Comparison of ENCODE assay signal across 14 cellular contexts in the genomic region with DNA sequence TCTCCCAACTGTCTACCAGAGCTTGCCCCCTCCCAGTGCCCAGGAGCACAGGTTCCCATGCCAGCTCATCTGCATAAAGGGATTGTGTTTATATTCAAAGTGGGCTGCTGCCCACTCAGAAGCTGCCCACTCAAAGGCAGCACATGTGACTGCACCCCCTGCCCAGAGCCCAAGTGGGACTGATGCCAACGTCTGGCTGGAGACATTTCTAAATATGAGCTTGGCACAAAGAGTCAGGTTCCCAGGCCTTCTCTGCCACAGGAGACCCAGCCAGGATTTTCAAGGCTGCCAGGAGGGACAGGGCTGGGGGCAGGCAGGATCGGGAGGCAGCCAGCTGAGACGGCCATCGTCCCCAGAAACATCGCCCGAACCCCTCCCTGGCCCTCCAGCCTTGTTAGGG.
DNase-seq lines count a peak whose midpoint lies in the region; ATAC-seq and TF ChIP-seq lines count a peak whose summit lies in the region.
"Had no signal": no experiment of that assay in that cellular context is flagged by ENCODE, and none has a peak within 500 bp of the region (broad histone marks: within the 10 kb centered on the region; RNA-seq: fewer than 3 reads in every experiment).

No MANE protein-coding gene starts in this region.

- no peak overlapping the region for H3K27ac Mint-ChIP-seq in activated CD4-positive, alpha-beta T cell treated with anti-CD3 and anti-CD28 coated beads, Interleukin-2, amount 10 ng/mL, durations not matched to agents 7 days and 5 days
- H3K27ac Mint-ChIP-seq: CD8-positive, alpha-beta T cell; stimulated activated naive CD8-positive, alpha-beta T cell treated with anti-CD3 and anti-CD28 coated beads, Interleukin-15, amount 100 ng/mL, for 72 hours had no signal

- H3K4me1 ChIP-seq in heart right ventricle (peaks cover 0 to 43% (median 9%) of the 10 kb centered on the region in 9 donors), stomach (peaks cover 0 to 36% (median 3%) of the 10 kb centered on the region in 4 donors)

- peaks cover 6% of the 10 kb centered on the region for H3K27me3 Mint-ChIP-seq in activated CD4-positive, alpha-beta T cell treated with anti-CD3 and anti-CD28 coated beads, Interleukin-2, amount 10 ng/mL, durations not matched to agents 7 days and 5 days
- H3K27me3 Mint-ChIP-seq: stimulated activated naive CD8-positive, alpha-beta T cell treated with anti-CD3 and anti-CD28 coated beads, Interleukin-15, amount 100 ng/mL, for 72 hours had no signal

- no peaks in the 10 kb centered on the region for H3K27me3 ChIP-seq in heart right ventricle
- no peaks in the 10 kb centered on the region for H3K27me3 ChIP-seq in stomach
- H3K27me3 ChIP-seq: right lobe of liver had no signal

- no peak overlapping the region for H3K4me3 Mint-ChIP-seq in activated CD4-positive, alpha-beta T cell treated with anti-CD3 and anti-CD28 coated beads, Interleukin-2, amount 10 ng/mL, durations not matched to agents 7 days and 5 days
- H3K4me3 Mint-ChIP-seq: CD8-positive, alpha-beta T cell; stimulated activated naive CD8-positive, alpha-beta T cell treated with anti-CD3 and anti-CD28 coated beads, Interleukin-15, amount 100 ng/mL, for 72 hours had no signal

- no peak for TF ChIP-seq EP300 in stomach (IDR thresholded peaks at IDR 0.05)

- no peaks in the 10 kb centered on the region for H3K36me3 Mint-ChIP-seq in activated CD4-positive, alpha-beta T cell treated with anti-CD3 and anti-CD28 coated beads, Interleukin-2, amount 10 ng/mL, durations not matched to agents 7 days and 5 days (ENCODE audit: low read depth)
- H3K36me3 Mint-ChIP-seq: CD8-positive, alpha-beta T cell had no signal

- H3K27ac ChIP-seq in heart right ventricle: peak overlapping the region in 4 of 10 donors; percentile 20 to 64 (median 44)
- peak overlapping the region in 3 of 5 donors; percentile 10 to 48 (median 37) for H3K27ac ChIP-seq in stomach
- H3K27ac ChIP-seq: right lobe of liver had no signal

- no peak for TF ChIP-seq POLR2A in stomach (IDR thresholded peaks at IDR 0.05)

- H3K9me3 Mint-ChIP-seq in activated CD4-positive, alpha-beta T cell treated with anti-CD3 and anti-CD28 coated beads, Interleukin-2, amount 10 ng/mL, durations not matched to agents 7 days and 5 days: no peaks in the 10 kb centered on the region
- H3K9me3 Mint-ChIP-seq: CD8-positive, alpha-beta T cell; stimulated activated naive CD8-positive, alpha-beta T cell treated with anti-CD3 and anti-CD28 coated beads, Interleukin-15, amount 100 ng/mL, for 72 hours had no signal

- CTCF ChIA-PET in activated CD4-positive, alpha-beta T cell treated with anti-CD3 and anti-CD28 coated beads, Interleukin-2, amount 10 ng/mL, durations not matched to agents 7 days and 5 days (lab: Charles Lee): no interaction called here

- POLR2A ChIA-PET in activated CD4-positive, alpha-beta T cell treated with anti-CD3 and anti-CD28 coated beads, Interleukin-2, amount 10 ng/mL, durations not matched to agents 7 days and 5 days (lab: Charles Lee): no interaction called here

- H3K4me3 ChIP-seq in heart right ventricle (peak overlapping the region in 1 of 10 donors; percentile 8), stomach (no peak overlapping the region)
- H3K4me3 ChIP-seq: right lobe of liver had no signal

- peak; percentile 30 to 66 (median 50) for ATAC-seq in heart right ventricle
- no peak for ATAC-seq in GM21619 (IDR thresholded peaks at IDR 0.05; ENCODE audit: unreplicated experiment)
- ATAC-seq in HG02642 (IDR thresholded peaks at IDR 0.05; ENCODE audit: poor library complexity, unreplicated experiment): no peak
- ATAC-seq: CD8-positive, alpha-beta T cell; right lobe of liver; stimulated activated naive CD8-positive, alpha-beta T cell treated with anti-CD3 and anti-CD28 coated beads, Interleukin-15, amount 100 ng/mL, for 72 hours had no signal

- intact Hi-C loops in heart right ventricle (cut with DNase I) (loop anchor here in 7 of 10 donors (5.0 to 10.0 kb wide), 4 partner anchors 63 to 307 kb away; a partner anchor contains a TSS), stomach (cut with DNase I; ENCODE audit: low total_unique reads) (no loop called here)

- peaks cover 4% of the 10 kb centered on the region for H3K4me1 Mint-ChIP-seq in activated CD4-positive, alpha-beta T cell treated with anti-CD3 and anti-CD28 coated beads, Interleukin-2, amount 10 ng/mL, durations not matched to agents 7 days and 5 days
- H3K4me1 Mint-ChIP-seq: stimulated activated naive CD8-positive, alpha-beta T cell treated with anti-CD3 and anti-CD28 coated beads, Interleukin-15, amount 100 ng/mL, for 72 hours had no signal

- peak; percentile 99 for DNase-seq in NCI-H1092 treated with DMSO at 0.1 percent for 48 hours (lab: John Stamatoyannopoulos, UW)
- DNase-seq in NCI-H345 treated with DMSO at 0.1 percent for 48 hours (lab: John Stamatoyannopoulos, UW; ENCODE audit: unreplicated experiment): peak; percentile 66
- DNase-seq in heart right ventricle: peak; percentile 22 to 30
- DNase-seq in stomach: no peak
- no peak for DNase-seq in activated CD4-positive, alpha-beta T cell treated with anti-CD3 and anti-CD28 coated beads, Interleukin-2, amount 10 ng/mL, durations not matched to agents 7 days and 5 days
- DNase-seq: activated naive CD4-positive, alpha-beta T cell treated with anti-CD3 and anti-CD28 coated beads, Interleukin-2, amount 50 U/mL, for 16 hours; CD8-positive, alpha-beta T cell; KG1; NCI-H82; right lobe of liver; SHP77 treated with DMSO at 0.1 percent for 48 hours; stimulated activated naive CD8-positive, alpha-beta T cell treated with anti-CD3 and anti-CD28 coated beads, Interleukin-15, amount 100 ng/mL, for 72 hours had no signal

- H3K36me3 ChIP-seq in heart right ventricle: no peaks in the 10 kb centered on the region
- H3K36me3 ChIP-seq in stomach: no peaks in the 10 kb centered on the region
- H3K36me3 ChIP-seq: right lobe of liver had no signal

- no peaks in the 10 kb centered on the region for H3K9me3 ChIP-seq in heart right ventricle
- no peaks in the 10 kb centered on the region for H3K9me3 ChIP-seq in stomach
- H3K9me3 ChIP-seq: right lobe of liver had no signal

- WGBS in heart right ventricle, 2 donors: 35 to 47% methylated on average over 6 of the region's 6 CpGs
- WGBS in stomach, 5 donors: 44 to 57% (median 55%) methylated on average over 6 of the region's 6 CpGs

- TF ChIP-seq CTCF in heart right ventricle (IDR thresholded peaks at IDR 0.05): no peak
- no peak for TF ChIP-seq CTCF in stomach (IDR thresholded peaks at IDR 0.05)

Comparison
In these comparisons a context has a peak if more than half of its experiments do, and no peak if none do; other contexts are left out.
1. DNase-seq: peak in NCI-H1092 treated with DMSO at 0.1 percent for 48 hours (single experiment), NCI-H345 treated with DMSO at 0.1 percent for 48 hours (single experiment) and heart right ventricle (2 of 2); none in stomach (single experiment) and activated CD4-positive, alpha-beta T cell treated with anti-CD3 and anti-CD28 coated beads, Interleukin-2, amount 10 ng/mL, durations not matched to agents 7 days and 5 days (single experiment).
2. ATAC-seq: peak in heart right ventricle (8 of 8); none in GM21619 (single experiment) and HG02642 (single experiment).